Comparison of ENCODE assay signal across 8 cellular contexts in genomic region chr1:64934115-64934880, GRCh38. TPM values are rescaled to one million over a fixed set of nuclear protein-coding genes. Genes with fewer than 3 reads are reported as not detected.
DNase-seq lines count a peak whose midpoint lies in the region; ATAC-seq and TF ChIP-seq lines count a peak whose summit lies in the region.

No MANE protein-coding gene starts in this region.

- no peak overlapping the region for H3K9ac ChIP-seq in SK-N-MC (ENCODE audit: insufficient read length)

- H3K9me3 ChIP-seq in SK-N-MC (ENCODE audit: low read depth, low read length) = no peaks in the 10 kb centered on the region

- H3K27ac ChIP-seq in SK-N-MC = peak overlapping the region; percentile 80

- TF ChIP-seq CTCF in fibroblast of pulmonary artery (IDR thresholded peaks at IDR 0.05; ENCODE audit: low read length, missing control alignments) (no peak), GM13977 (IDR thresholded peaks at IDR 0.05; ENCODE audit: extremely low read depth, insufficient read depth, missing control alignments) (no peak), GM10266 (IDR thresholded peaks at IDR 0.05; ENCODE audit: control insufficient read depth, insufficient read depth, low read depth, missing control alignments) (no peak)

- H3K36me3 ChIP-seq in SK-N-MC (ENCODE audit: insufficient read depth, low read length) = peaks cover 23% of the 10 kb centered on the region

- in situ Hi-C loops in GM13977 (cut with MboI; ENCODE audit: low pct_unique_long_range_greater_than_20kb, low sequenced_read_pairs, unreplicated experiment) = no loop called here

- H3K4me3 ChIP-seq in SK-N-MC = no peak overlapping the region
- no peak overlapping the region for H3K4me3 ChIP-seq in fibroblast of pulmonary artery (replicated peaks; ENCODE audit: low read depth, low read length)

- DNase-seq in EH (ENCODE audit: low read depth) = peak; percentile 92
- DNase-seq in SK-N-MC (ENCODE audit: low read depth, low spot score) = no peak
- DNase-seq in fibroblast of pulmonary artery (ENCODE audit: low read depth) = peak; percentile 86
- no peak for DNase-seq in sciatic nerve (ENCODE audit: low spot score)
- DNase-seq in pons (ENCODE audit: low spot score) = no peak
- DNase-seq in GM13977 (ENCODE audit: low spot score) = no peak
- no peak for DNase-seq in GM10266 (ENCODE audit: extremely low spot score)

- intact Hi-C loops in sciatic nerve (cut with DNase I) = no loop called here

- ATAC-seq in sciatic nerve (peak; percentile 88), HG03520 (IDR thresholded peaks at IDR 0.05; ENCODE audit: unreplicated experiment) (no peak)

RNA-seq across cellular contexts. Expression of gene JAK1, which starts 32.1 kb away (rescaled TPM):
- total RNA-seq in sciatic nerve = 90.3 TPM

Comparison
In these comparisons a context has a peak if more than half of its experiments do, and no peak if none do; other contexts are left out.
1. DNase-seq: peak in EH (single experiment) and fibroblast of pulmonary artery (single experiment); none in SK-N-MC (single experiment), sciatic nerve (single experiment), pons (single experiment), GM13977 (single experiment) and GM10266 (single experiment).